ENCODE assay signal across 8 cellular contexts in genomic region chr22:25462474-25463346, GRCh38.
DNase-seq lines count a peak whose midpoint lies in the region; ATAC-seq and TF ChIP-seq lines count a peak whose summit lies in the region.
"Not testable (repeated sequence)": the region's sequence is repeated elsewhere in the genome, so short reads cannot be mapped to it uniquely, and the experiment has no call there.

No MANE protein-coding gene starts in this region.

- TF ChIP-seq CTCF in C4-2B (conservative IDR thresholded peaks at IDR 0.05) (peak; percentile 98), endothelial cell (IDR thresholded peaks at IDR 0.05; ENCODE audit: unreplicated experiment) (peak; percentile 97)

- ATAC-seq in GM21423 (IDR thresholded peaks at IDR 0.05; ENCODE audit: unreplicated experiment): peak; percentile 80

- DNase-seq in M059J (ENCODE audit: low read depth) (peak; percentile 55), RPMI8226 (peak; percentile 74), activated T-cell treated with anti-CD3 and anti-CD28 coated beads for 4 hours (peak; percentile 70), endothelial cell (ENCODE audit: low spot score) (peak; percentile 97), medulla oblongata (ENCODE audit: extremely low spot score) (peak; percentile 88)
- peak; percentile 59 to 76 for DNase-seq in stimulated activated CD4-positive, alpha-beta T cell treated with anti-CD3 and anti-CD28 coated beads, Interleukin-4, amount 100 ng/mL, for 48 hours (ENCODE audit: low read depth in 2 of 2)

- H3K36me3 Mint-ChIP-seq in endothelial cell (ENCODE audit: low read depth, unreplicated experiment): peaks cover 29% of the 10 kb centered on the region

- H3K4me3 Mint-ChIP-seq in endothelial cell (ENCODE audit: unreplicated experiment): not testable (repeated sequence)

- not testable (repeated sequence) for H3K27me3 Mint-ChIP-seq in endothelial cell (ENCODE audit: unreplicated experiment)

- not testable (repeated sequence) for H3K27ac Mint-ChIP-seq in endothelial cell (ENCODE audit: unreplicated experiment)

- H3K27ac ChIP-seq in C4-2B: not testable (repeated sequence)

- H3K9me3 Mint-ChIP-seq in endothelial cell (ENCODE audit: unreplicated experiment): not testable (repeated sequence)

- not testable (repeated sequence) for H3K4me1 Mint-ChIP-seq in endothelial cell (ENCODE audit: unreplicated experiment)
